In genomic region chr16:54336805-54337204, GRCh38 we compare ENCODE assay signal across 20 cellular contexts. TPM values are rescaled to one million over a fixed set of nuclear protein-coding genes. Genes with fewer than 3 reads are reported as not detected.
"Had no signal": no experiment of that assay in that cellular context is flagged by ENCODE, and none has a peak within 500 bp of the region (broad histone marks: within the 10 kb centered on the region; RNA-seq: fewer than 3 reads in every experiment).

No MANE protein-coding gene starts in this region.

- H3K9me3 ChIP-seq: MG63 had no signal

- H3K27me3 Mint-ChIP-seq: IgD-negative memory B cell had no signal

- DNase-seq: KBM-7, MG63, NCI-H1092, NCI-H1105 treated with DMSO at 0.1 percent for 48 hours, NCI-H1417 treated with DMSO at 0.1 percent for 48 hours, NCI-H1694, NCI-H187 treated with DMSO at 0.1 percent for 48 hours, NCI-H2029 treated with DMSO at 0.1 percent for 48 hours, NCI-H2171 treated with DMSO at 0.1 percent for 48 hours, NCI-H345, NCI-H446 treated with DMSO at 0.1 percent for 48 hours, NCI-H510A treated with DMSO at 0.1 percent for 48 hours, NCI-H526, PC-3, SHP77 had no signal

- H3K4me3 ChIP-seq: MG63 had no signal

- H3K4me1 Mint-ChIP-seq: IgD-negative memory B cell had no signal

- H3K4me3 Mint-ChIP-seq: IgD-negative memory B cell had no signal

- H3K36me3 ChIP-seq: MG63 had no signal

- H3K27ac ChIP-seq: HL-60, RWPE1 had no signal

- H3K27ac Mint-ChIP-seq: IgD-negative memory B cell had no signal

- FAIRE-seq: HTR-8/SVneo had no signal

- H3K36me3 Mint-ChIP-seq: IgD-negative memory B cell had no signal

- ATAC-seq: Panc1, PC-3 had no signal

RNA-seq across cellular contexts. Expression of gene IRX3, which starts 50.2 kb away (rescaled TPM):
- total RNA-seq: PC-3 had no signal
- polyA plus RNA-seq: IgD-negative memory B cell had no signal
